In genomic region chr15:40534371-40534770, GRCh38 we compare ENCODE assay signal across 19 cellular contexts.
"Had no signal": no experiment of that assay in that cellular context is flagged by ENCODE, and none has a peak within 500 bp of the region (broad histone marks: within the 10 kb centered on the region; RNA-seq: fewer than 3 reads in every experiment).

No MANE protein-coding gene starts in this region.

- H3K27me3 ChIP-seq: breast epithelium, MG63 had no signal

- H3K9me3 ChIP-seq: breast epithelium, MG63, SK-N-SH had no signal

- H3K27ac ChIP-seq: breast epithelium, VCaP had no signal

- ATAC-seq: activated CD4-positive, CD25-positive, alpha-beta regulatory T cell treated with anti-CD3 and anti-CD28 coated beads, Interleukin-2, amount 50 U/mL, for 24 hours; activated CD8-positive, alpha-beta T cell treated with anti-CD3 and anti-CD28 coated beads for 36 hours; activated T-cell treated with anti-CD3 and anti-CD28 coated beads, Interleukin-2, amount 50 U/mL, for 72 hours; Right ventricle myocardium inferior had no signal

- DNase-seq: activated CD4-positive, alpha-beta T cell treated with anti-CD3 and anti-CD28 coated beads for 4 hours; activated CD8-positive, alpha-beta memory T cell treated with anti-CD3 and anti-CD28 coated beads, Interleukin-2, amount 50 U/mL, for 4 hours; activated CD8-positive, alpha-beta T cell treated with anti-CD3 and anti-CD28 coated beads for 36 hours; activated T-cell treated with anti-CD3 and anti-CD28 coated beads, Interleukin-2, amount 50 U/mL, for 72 hours; aorta; caudate nucleus; MG63; NCI-H1105; NCI-H1436; NCI-H1694 treated with DMSO at 0.1 percent for 48 hours; NCI-H2029 treated with DMSO at 0.1 percent for 48 hours; NCI-H510A treated with DMSO at 0.1 percent for 48 hours; RPMI8226; SK-N-SH; SW 1271 had no signal

- H3K4me2 ChIP-seq: SK-N-SH had no signal

- H3K4me3 ChIP-seq: breast epithelium, MG63 had no signal

- H3K4me1 ChIP-seq: breast epithelium had no signal

- H3K9ac ChIP-seq: SK-N-SH had no signal

- H3K36me3 ChIP-seq: breast epithelium, MG63 had no signal
